In the genomic region with DNA sequence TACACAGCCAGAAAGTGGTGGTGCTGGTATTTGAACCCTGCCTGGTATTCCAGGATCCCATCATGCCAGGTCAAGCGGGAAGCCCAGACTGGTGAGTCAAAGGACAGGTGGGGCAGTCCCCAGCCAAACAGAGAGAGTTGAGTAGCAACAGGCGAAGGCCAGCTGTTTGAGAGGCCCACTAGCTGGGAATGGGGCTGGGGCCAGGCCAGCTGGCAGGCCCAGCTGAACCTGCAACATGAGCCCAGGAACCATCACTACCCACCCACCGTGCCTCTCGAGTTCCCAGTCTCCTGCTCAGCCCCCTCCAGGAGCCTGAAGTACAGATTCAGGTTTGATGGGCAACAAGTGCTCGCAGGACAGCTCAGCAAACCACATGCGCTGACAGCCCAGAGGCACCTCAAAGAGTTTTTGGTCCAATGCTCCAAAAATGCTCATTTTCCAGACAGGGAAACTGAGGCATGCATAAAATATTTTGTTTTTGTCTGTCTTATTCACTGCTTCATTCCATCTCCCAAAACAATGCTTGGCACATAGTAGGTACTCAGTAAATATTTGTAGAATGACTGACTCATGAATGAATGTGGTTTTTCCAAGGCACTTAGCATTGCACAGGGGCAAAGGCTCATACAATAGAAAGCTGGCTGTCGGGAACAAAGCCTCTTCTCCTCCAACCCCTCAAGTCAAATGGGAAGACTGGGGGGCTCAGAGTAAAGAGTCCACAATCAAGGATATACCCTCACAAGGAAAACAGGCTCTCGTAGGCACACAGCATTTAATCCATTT, we compare ENCODE assay signal across 14 cellular contexts. TPM values are rescaled to one million over a fixed set of nuclear protein-coding genes. Genes with fewer than 3 reads are reported as not detected.
DNase-seq lines count a peak whose midpoint lies in the region; ATAC-seq, FAIRE-seq and TF ChIP-seq lines count a peak whose summit lies in the region.
"Had no signal": no experiment of that assay in that cellular context is flagged by ENCODE, and none has a peak within 500 bp of the region (broad histone marks: within the 10 kb centered on the region; RNA-seq: fewer than 3 reads in every experiment).

No MANE protein-coding gene starts in this region.

- H3K4me1 ChIP-seq in SK-N-SH (ENCODE audit: control insufficient read depth in 1 of 2, insufficient read depth in 2 of 2, low read depth in 1 of 2, low read length in 1 of 2) (peaks cover 0 to 7% of the 10 kb centered on the region in 2 experiments; a peak in 2 of 4 replicates), K562 (replicated peaks in 1 of 2; ENCODE audit: control insufficient read depth in 2 of 2, insufficient read depth in 2 of 2, low read length in 2 of 2) (peaks cover 14 to 18% of the 10 kb centered on the region in 2 experiments; a peak in 4 of 5 replicates), psoas muscle (no peaks in the 10 kb centered on the region)
- H3K4me1 ChIP-seq in effector memory CD4-positive, alpha-beta T cell (ENCODE audit: control insufficient read depth, insufficient read depth, low read length, poor library complexity, severe bottlenecking) = no peaks in the 10 kb centered on the region
- H3K4me1 ChIP-seq: ascending aorta had no signal

- BruUV-seq in K562 (replicated peaks; lab: Mats Ljungman, UMichigan) = no TSS peak

- no peaks in the 10 kb centered on the region for H4K20me1 ChIP-seq in SK-N-SH (ENCODE audit: insufficient read depth)
- no peaks in the 10 kb centered on the region for H4K20me1 ChIP-seq in K562 (replicated peaks; ENCODE audit: control insufficient read depth, insufficient read depth, low read length)

- in situ Hi-C loops in K562 (cut with MboI) = no loop called here

- H3K79me2 ChIP-seq in SK-N-SH (ENCODE audit: insufficient read depth) (no peaks in the 10 kb centered on the region), K562 (ENCODE audit: control insufficient read depth, insufficient read depth, low read length) (no peaks in the 10 kb centered on the region)

- H3K9me3 ChIP-seq in SK-N-SH (no peaks in the 10 kb centered on the region), K562 (replicated peaks; ENCODE audit: control insufficient read depth, insufficient read depth, low read depth, low read length) (no peaks in the 10 kb centered on the region), psoas muscle (no peaks in the 10 kb centered on the region)
- no peaks in the 10 kb centered on the region for H3K9me3 ChIP-seq in effector memory CD4-positive, alpha-beta T cell (ENCODE audit: control insufficient read depth, low read length)
- H3K9me3 ChIP-seq: ascending aorta had no signal

- H3K27me3 ChIP-seq in SK-N-SH (ENCODE audit: insufficient read depth) (no peaks in the 10 kb centered on the region), K562 (ENCODE audit: control insufficient read depth in 2 of 2, insufficient read depth in 2 of 2, low read length in 2 of 2) (no peaks in the 10 kb centered on the region), psoas muscle (ENCODE audit: insufficient read depth in 3 of 3, low read length in 2 of 3) (no peaks in the 10 kb centered on the region)
- H3K27me3 ChIP-seq in effector memory CD4-positive, alpha-beta T cell (replicated peaks; ENCODE audit: control insufficient read depth, insufficient read depth, low read length, poor library complexity, severe bottlenecking) = no peaks in the 10 kb centered on the region
- H3K27me3 ChIP-seq: ascending aorta had no signal

- TF ChIP-seq POLR2A in K562 (conservative IDR thresholded peaks at IDR 0.05) = no peak

- WGBS in SK-N-SH (ENCODE audit: low lambda C conversion rate) = 86% methylated on average over 6 of the region's 8 CpGs
- WGBS in K562 (ENCODE audit: insufficient coverage, low coverage, missing lambda C conversion rate) = 62% methylated on average over 8 of the region's 8 CpGs
- 44 to 53% (median 48%) methylated on average over 8 of the region's 8 CpGs for WGBS in psoas muscle, 3 donors

- CTCF ChIA-PET in SK-N-SH (lab: Yijun Ruan, JAX) (interaction anchor here (1.2 to 2.5 kb wide), 2 partner anchors 14 to 128 kb away, joined by 3 to 8 read pairs; no protein-coding TSS in a partner anchor), K562 (lab: Yijun Ruan, JAX; ENCODE audit: low intra/inter-chr PET ratio) (no interaction called here), GM10248 (lab: Yijun Ruan, JAX) (interaction anchor here (0.7 to 6.9 kb wide), 3 partner anchors 9 to 128 kb away, joined by 3 to 58 read pairs (median 3); no protein-coding TSS in a partner anchor)

- TF ChIP-seq RAD21 in SK-N-SH (IDR thresholded peaks at IDR 0.05; ENCODE audit: low read length) = no peak
- no peak for TF ChIP-seq RAD21 in K562 (CRISPR knock-in tag; conservative IDR thresholded peaks at IDR 0.05 in 1 of 2, IDR thresholded peaks at IDR 0.05 in 1 of 2)

- POLR2A ChIA-PET in SK-N-SH (lab: Yijun Ruan, JAX) = no interaction called here
- POLR2A ChIA-PET in K562 (lab: Yijun Ruan, JAX) = interaction anchor here (0.6 kb wide), 1 partner anchor 14 kb away, joined by 3 read pairs; no protein-coding TSS in a partner anchor
- POLR2A ChIA-PET in GM10248 (lab: Yijun Ruan, JAX) = no interaction called here

- no peak for DNase-seq in SK-N-SH
- DNase-seq in NCI-H446 treated with DMSO at 0.1 percent for 48 hours (lab: John Stamatoyannopoulos, UW) = peak; percentile 36
- DNase-seq in K562 (ENCODE audit: extremely low read depth in 1 of 4, low spot score in 3 of 4) = no peak
- DNase-seq in psoas muscle = peak in 1 of 2 donors; percentile 31
- DNase-seq in effector memory CD4-positive, alpha-beta T cell = no peak
- no peak for DNase-seq in GM10248 (ENCODE audit: extremely low spot score)
- no peak for DNase-seq in activated CD8-positive, alpha-beta memory T cell treated with anti-CD3 and anti-CD28 coated beads, Interleukin-2, amount 50 U/mL, for 4 hours
- DNase-seq: DND-41; erythroblast; NCI-H526; nephron progenitor cell; stimulated activated CD4-positive, alpha-beta T cell treated with anti-CD3 and anti-CD28 coated beads, Interleukin-15, amount 100 ng/mL, for 24 hours had no signal

- no peak overlapping the region for H3K27ac ChIP-seq in SK-N-SH (ENCODE audit: low read depth in 2 of 2, low read length in 1 of 2)
- no peak overlapping the region for H3K27ac ChIP-seq in K562 (ENCODE audit: extremely low read depth, low read depth, low read length)
- no peak overlapping the region for H3K27ac ChIP-seq in psoas muscle
- no peak overlapping the region for H3K27ac ChIP-seq in effector memory CD4-positive, alpha-beta T cell (ENCODE audit: insufficient read depth, low read length, poor library complexity, severe bottlenecking)
- H3K27ac ChIP-seq: ascending aorta had no signal

- intact Hi-C loops in K562 (cut with micrococcal nuclease) (no loop called here), psoas muscle (cut with DNase I) (loop anchor here in 1 of 2 donors (5.0 kb wide), 1 partner anchor 45 kb away; the partner anchor contains the start of gene CLIC4)

- peaks cover 12% of the 10 kb centered on the region for H3F3A ChIP-seq in SK-N-SH (replicated peaks; ENCODE audit: insufficient read depth)

- H3K4me3 ChIP-seq in SK-N-SH (ENCODE audit: low read depth in 2 of 2, low read length in 1 of 2) (no peak overlapping the region), K562 (no peak overlapping the region), psoas muscle (no peak overlapping the region)
- no peak overlapping the region for H3K4me3 ChIP-seq in effector memory CD4-positive, alpha-beta T cell (ENCODE audit: insufficient read depth, low read depth, low read length, poor library complexity, severe bottlenecking)
- H3K4me3 ChIP-seq: ascending aorta had no signal

- H3K4me2 ChIP-seq in SK-N-SH = no peak overlapping the region
- no peak overlapping the region for H3K4me2 ChIP-seq in K562 (ENCODE audit: insufficient read depth, low read length)

- H3K9me2 ChIP-seq in SK-N-SH = no peaks in the 10 kb centered on the region

- TF ChIP-seq EP300 in SK-N-SH (IDR thresholded peaks at IDR 0.05; ENCODE audit: borderline replicate concordance in 1 of 2, low read depth in 1 of 2, low read length in 1 of 2) (no peak), K562 (IDR thresholded peaks at IDR 0.05; ENCODE audit: low read length) (no peak)

- H3K9ac ChIP-seq in SK-N-SH (no peak overlapping the region), K562 (ENCODE audit: insufficient read depth in 1 of 2, low read depth in 2 of 2, low read length in 2 of 2) (no peak overlapping the region)

- ATAC-seq in SK-N-SH treated with all-trans-retinoic acid at 6 μM for 48 hours = no peak
- no peak for ATAC-seq in K562
- ATAC-seq in psoas muscle = peak; percentile 44 to 78 (median 72)

- no peaks in the 10 kb centered on the region for H3K9me1 ChIP-seq in K562 (ENCODE audit: control insufficient read depth, insufficient read depth, low read length)

- H2AFZ ChIP-seq in SK-N-SH (ENCODE audit: low read depth) = no peak overlapping the region
- H2AFZ ChIP-seq in K562 (ENCODE audit: low read depth, low read length) = no peak overlapping the region

- TF ChIP-seq CTCF in SK-N-SH (IDR thresholded peaks at IDR 0.05) (no peak), K562 (IDR thresholded peaks at IDR 0.05 in 2 of 3, conservative IDR thresholded peaks at IDR 0.05 in 1 of 3; ENCODE audit: insufficient read depth in 2 of 3, low read depth in 1 of 3, low read length in 3 of 3) (no peak), psoas muscle (IDR thresholded peaks at IDR 0.05) (no peak), GM10248 (IDR thresholded peaks at IDR 0.05; ENCODE audit: control extremely low read depth, extremely low read depth, low read depth, missing control alignments) (no peak)

- H3K36me3 ChIP-seq in SK-N-SH (replicated peaks in 1 of 2; ENCODE audit: control insufficient read depth in 1 of 2, insufficient read depth in 2 of 2, low read length in 1 of 2) (no peaks in the 10 kb centered on the region), K562 (ENCODE audit: control insufficient read depth, insufficient read depth, low read length) (no peaks in the 10 kb centered on the region), psoas muscle (ENCODE audit: insufficient read depth in 1 of 2, low read depth in 1 of 2) (no peaks in the 10 kb centered on the region)
- H3K36me3 ChIP-seq in effector memory CD4-positive, alpha-beta T cell (ENCODE audit: control insufficient read depth, insufficient read depth, low read length) = no peaks in the 10 kb centered on the region
- H3K36me3 ChIP-seq: ascending aorta had no signal

- FAIRE-seq in K562 (lab: Jason Lieb, UNC) = no peak

RNA-seq across cellular contexts. Expression of gene CLIC4, which starts 42.5 kb away (rescaled TPM):
- polyA plus RNA-seq in SK-N-SH (2012; rRNA removed) (66.4 and 84.4 TPM in 2 replicates), K562 (2011; rRNA removed) (21.0 and 22.9 TPM in 2 replicates), K562 (2014; fragmentation: Illumina TruSeq; extraction: Trizol) (52.6 and 58.3 TPM in 2 replicates), K562 (2014; fragmentation: Nextera tagmentation; extraction: Ambion mirVana) (10 to 100 TPM; 16.0 to 18.9 TPM), K562 (2014; rRNA removed) (33.8 and 38.4 TPM in 2 replicates), psoas muscle (10 to 100 TPM; 22.1 to 67.3 (median 44.8) TPM)
- polyA plus RNA-seq in SK-N-SH (2012; cell fraction: cytosol; rRNA removed) = 98.5 and 106 TPM in 2 replicates
- 29.1 and 46.8 TPM in 2 replicates for polyA plus RNA-seq in SK-N-SH (2012; cell fraction: nucleus; rRNA removed)
- total RNA-seq in K562 (2011; cell fraction: chromatin; rRNA removed; ENCODE audit: low replicate concordance) = 12.8 and 26.9 TPM in 2 replicates
- total RNA-seq in K562 (2011; cell fraction: nucleolus; rRNA removed) = 9.8 and 13.6 TPM in 2 replicates
- total RNA-seq in K562 (2011; cell fraction: nucleoplasm; rRNA removed) = 20.3 and 22.9 TPM in 2 replicates
- total RNA-seq in K562 (2014; rRNA removed) (31.8 and 34.6 TPM in 2 replicates), K562 (2014; rRNA removed; fragmentation: Illumina TruSeq; extraction: Trizol) (58.3 and 71.7 TPM in 2 replicates), K562 (2015; rRNA removed; fragmentation: Illumina TruSeq; extraction: Trizol) (35.6 and 39.1 TPM in 2 replicates), K562 (2021) (64.5 and 67.5 TPM in 2 replicates), psoas muscle (10 to 100 TPM; 23.9 to 62.4 (median 45.4) TPM)
- 7.4 and 14.6 TPM in 2 replicates for polyA plus RNA-seq in K562 (2011; cell fraction: cytosol; rRNA removed)
- 6.9 and 12.6 TPM in 2 replicates for polyA plus RNA-seq in K562 (2011; cell fraction: nucleus; rRNA removed)
- polyA plus RNA-seq in K562 (2012) = 37.3 and 89.5 TPM in 2 replicates
- 15.9 and 25.4 TPM in 2 replicates for polyA minus RNA-seq in K562 (2011; rRNA and poly(A)+ RNA removed)
- polyA minus RNA-seq in K562 (2011; cell fraction: cytosol; rRNA and poly(A)+ RNA removed) = 13.6 and 16.5 TPM in 2 replicates
- 8.1 and 16.3 TPM in 2 replicates for polyA minus RNA-seq in K562 (2011; cell fraction: nucleus; rRNA and poly(A)+ RNA removed)

RNA-seq across cellular contexts. Expression of gene SRRM1, which starts 59.6 kb away (rescaled TPM):
- polyA plus RNA-seq in SK-N-SH (2012; rRNA removed) = 52.3 and 56.1 TPM in 2 replicates
- polyA plus RNA-seq in SK-N-SH (2012; cell fraction: cytosol; rRNA removed) = 42.1 and 43.8 TPM in 2 replicates
- polyA plus RNA-seq in SK-N-SH (2012; cell fraction: nucleus; rRNA removed) = 120 and 128 TPM in 2 replicates
- 217 and 656 TPM in 2 replicates for total RNA-seq in K562 (2011; cell fraction: chromatin; rRNA removed; ENCODE audit: low replicate concordance)
- 132 and 167 TPM in 2 replicates for total RNA-seq in K562 (2011; cell fraction: nucleolus; rRNA removed)
- 277 and 407 TPM in 2 replicates for total RNA-seq in K562 (2011; cell fraction: nucleoplasm; rRNA removed)
- 54.5 and 59.4 TPM in 2 replicates for total RNA-seq in K562 (2014; rRNA removed)
- total RNA-seq in K562 (2014; rRNA removed; fragmentation: Illumina TruSeq; extraction: Trizol) = 81.0 and 89.6 TPM in 2 replicates
- total RNA-seq in K562 (2015; rRNA removed; fragmentation: Illumina TruSeq; extraction: Trizol) = 86.4 and 86.7 TPM in 2 replicates
- 200 and 225 TPM in 2 replicates for total RNA-seq in K562 (2021)
- 76.5 and 152 TPM in 2 replicates for polyA plus RNA-seq in K562 (2011; rRNA removed)
- polyA plus RNA-seq in K562 (2011; cell fraction: cytosol; rRNA removed) = 38.3 and 58.6 TPM in 2 replicates
- polyA plus RNA-seq in K562 (2011; cell fraction: nucleus; rRNA removed) = 322 and 323 TPM in 2 replicates
- polyA plus RNA-seq in K562 (2012) = 92.3 and 93.9 TPM in 2 replicates
- 152 and 179 TPM in 2 replicates for polyA plus RNA-seq in K562 (2014; fragmentation: Illumina TruSeq; extraction: Trizol)
- polyA plus RNA-seq in K562 (2014; fragmentation: Nextera tagmentation; extraction: Ambion mirVana) = 100 to 1,000 TPM; 115 to 268 TPM
- polyA plus RNA-seq in K562 (2014; rRNA removed) = 112 and 141 TPM in 2 replicates
- polyA minus RNA-seq in K562 (2011; rRNA and poly(A)+ RNA removed) = 132 and 178 TPM in 2 replicates
- 73.1 and 83.0 TPM in 2 replicates for polyA minus RNA-seq in K562 (2011; cell fraction: cytosol; rRNA and poly(A)+ RNA removed)
- polyA minus RNA-seq in K562 (2011; cell fraction: nucleus; rRNA and poly(A)+ RNA removed) = 176 and 371 TPM in 2 replicates
- total RNA-seq in psoas muscle = 10 to 100 TPM; 63.0 to 78.4 (median 69.2) TPM
- 10 to 100 TPM; 31.2 to 40.5 (median 33.5) TPM for polyA plus RNA-seq in psoas muscle

Comparison
In these comparisons a context has a peak if more than half of its experiments do, and no peak if none do; other contexts are left out.
1. ATAC-seq: peak in psoas muscle (4 of 4); none in SK-N-SH treated with all-trans-retinoic acid at 6 μM for 48 hours (single experiment) and K562 (single experiment).